In genomic region chr12:109764776-109765492, GRCh38 we compare ENCODE assay signal across 23 cellular contexts. TPM values are rescaled to one million over a fixed set of nuclear protein-coding genes. Genes with fewer than 3 reads are reported as not detected.
DNase-seq lines count a peak whose midpoint lies in the region; ATAC-seq and TF ChIP-seq lines count a peak whose summit lies in the region.
"Had no signal": no experiment of that assay in that cellular context is flagged by ENCODE, and none has a peak within 500 bp of the region (broad histone marks: within the 10 kb centered on the region; RNA-seq: fewer than 3 reads in every experiment).

No MANE protein-coding gene starts in this region.

- no peak overlapping the region for H3K27ac ChIP-seq in WERI-Rb-1
- no peak overlapping the region for H3K27ac ChIP-seq in tibial artery
- H3K27ac ChIP-seq: A549, left ventricle myocardium inferior, parathyroid adenoma, transverse colon had no signal

- no peak for ATAC-seq in activated T-cell treated with anti-CD3 and anti-CD28 coated beads, Interleukin-2, amount 50 U/mL, for 72 hours (replicated peaks in 1 of 2)
- ATAC-seq in left lobe of liver (no peak), GM21367 (IDR thresholded peaks at IDR 0.05; ENCODE audit: unreplicated experiment) (no peak)
- ATAC-seq: Right ventricle myocardium inferior had no signal

- no peaks in the 10 kb centered on the region for H3K9me3 Mint-ChIP-seq in activated T-cell treated with anti-CD3 and anti-CD28 coated beads, Interleukin-2, amount 50 U/mL, for 24 hours
- no peaks in the 10 kb centered on the region for H3K9me3 Mint-ChIP-seq in activated T-cell treated with anti-CD3 and anti-CD28 coated beads, Interleukin-2, amount 50 U/mL, for 72 hours
- H3K9me3 Mint-ChIP-seq: immature natural killer cell; nephron; stimulated activated naive CD8-positive, alpha-beta T cell treated with anti-CD3 and anti-CD28 coated beads, Interleukin-15, Interleukin-2, amounts not matched to agents 100 ng/mL and 50 ng/mL, for 24 hours had no signal

- DNase-seq in activated T-cell treated with anti-CD3 and anti-CD28 coated beads, Interleukin-2, amount 50 U/mL, for 24 hours = peak; percentile 11
- no peak for DNase-seq in activated T-cell treated with anti-CD3 and anti-CD28 coated beads, Interleukin-2, amount 50 U/mL, for 72 hours
- peak; percentile 4 for DNase-seq in WERI-Rb-1
- DNase-seq in left lobe of liver (ENCODE audit: low spot score) = peak; percentile 38
- peak; percentile 5 to 44 for DNase-seq in tibial artery
- no peak for DNase-seq in RPMI8226
- DNase-seq in SHP77 treated with DMSO at 0.1 percent for 48 hours (lab: John Stamatoyannopoulos, UW) = no peak
- DNase-seq: activated T-cell treated with anti-CD3 and anti-CD28 coated beads, Interleukin-2, amount 50 U/mL, for 48 hours; effector CD4-positive, alpha-beta T cell; foreskin fibroblast; immature natural killer cell; left ventricle myocardium inferior; NCI-H1105 treated with DMSO at 0.1 percent for 48 hours; NCI-H2029; NCI-H345; transverse colon had no signal

- H3K27me3 ChIP-seq in WERI-Rb-1 (ENCODE audit: insufficient read depth, low read depth, severe bottlenecking) = no peaks in the 10 kb centered on the region
- H3K27me3 ChIP-seq in tibial artery = peaks cover 0 to 24% of the 10 kb centered on the region in 2 donors
- H3K27me3 ChIP-seq: transverse colon had no signal

- H3K4me1 Mint-ChIP-seq in activated T-cell treated with anti-CD3 and anti-CD28 coated beads, Interleukin-2, amount 50 U/mL, for 24 hours (ENCODE audit: low read depth) = peaks cover 6% of the 10 kb centered on the region
- H3K4me1 Mint-ChIP-seq in activated T-cell treated with anti-CD3 and anti-CD28 coated beads, Interleukin-2, amount 50 U/mL, for 72 hours (ENCODE audit: low read depth) = peaks cover 5% of the 10 kb centered on the region

- peaks cover 66% of the 10 kb centered on the region for H3K36me3 ChIP-seq in WERI-Rb-1
- H3K36me3 ChIP-seq in tibial artery = peaks cover 0 to 7% (median 0%) of the 10 kb centered on the region in 3 donors
- H3K36me3 ChIP-seq: left ventricle myocardium inferior, transverse colon had no signal

- H3K36me3 Mint-ChIP-seq in activated T-cell treated with anti-CD3 and anti-CD28 coated beads, Interleukin-2, amount 50 U/mL, for 24 hours (ENCODE audit: low read depth) = no peaks in the 10 kb centered on the region
- H3K36me3 Mint-ChIP-seq in activated T-cell treated with anti-CD3 and anti-CD28 coated beads, Interleukin-2, amount 50 U/mL, for 72 hours (ENCODE audit: insufficient read depth in 2 of 2) = no peaks in the 10 kb centered on the region
- H3K36me3 Mint-ChIP-seq: activated naive CD8-positive, alpha-beta T cell; immature natural killer cell had no signal

- no peak overlapping the region for H3K27ac Mint-ChIP-seq in activated T-cell treated with anti-CD3 and anti-CD28 coated beads, Interleukin-2, amount 50 U/mL, for 24 hours
- H3K27ac Mint-ChIP-seq in activated T-cell treated with anti-CD3 and anti-CD28 coated beads, Interleukin-2, amount 50 U/mL, for 72 hours = no peak overlapping the region
- H3K27ac Mint-ChIP-seq: activated naive CD8-positive, alpha-beta T cell; immature natural killer cell; nephron; stimulated activated naive CD8-positive, alpha-beta T cell treated with anti-CD3 and anti-CD28 coated beads, Interleukin-15, Interleukin-2, amounts not matched to agents 100 ng/mL and 50 ng/mL, for 24 hours had no signal

- no peaks in the 10 kb centered on the region for H3K4me1 ChIP-seq in tibial artery
- H3K4me1 ChIP-seq: A549 had no signal

- intact Hi-C loops in tibial artery (cut with DNase I; ENCODE audit: low total_unique reads) = no loop called here

- no peaks in the 10 kb centered on the region for H3K27me3 Mint-ChIP-seq in activated T-cell treated with anti-CD3 and anti-CD28 coated beads, Interleukin-2, amount 50 U/mL, for 24 hours
- H3K27me3 Mint-ChIP-seq in activated T-cell treated with anti-CD3 and anti-CD28 coated beads, Interleukin-2, amount 50 U/mL, for 72 hours (ENCODE audit: low read depth) = no peaks in the 10 kb centered on the region
- H3K27me3 Mint-ChIP-seq: activated naive CD8-positive, alpha-beta T cell; stimulated activated naive CD8-positive, alpha-beta T cell treated with anti-CD3 and anti-CD28 coated beads, Interleukin-15, Interleukin-2, amounts not matched to agents 100 ng/mL and 50 ng/mL, for 24 hours had no signal

- no peak overlapping the region for H3K4me3 ChIP-seq in WERI-Rb-1 (ENCODE audit: low read depth, low read length)
- H3K4me3 ChIP-seq in tibial artery = no peak overlapping the region
- H3K4me3 ChIP-seq: A549, left ventricle myocardium inferior, transverse colon had no signal

- no peak for TF ChIP-seq CTCF in WERI-Rb-1 (IDR thresholded peaks at IDR 0.05; ENCODE audit: low read depth, low read length)
- TF ChIP-seq CTCF in tibial artery (IDR thresholded peaks at IDR 0.05) = no peak

- no peaks in the 10 kb centered on the region for H3K9me3 ChIP-seq in WERI-Rb-1 (ENCODE audit: severe bottlenecking)
- H3K9me3 ChIP-seq in tibial artery = peaks cover 0 to 10% (median 0%) of the 10 kb centered on the region in 3 donors
- H3K9me3 ChIP-seq: A549, transverse colon had no signal

- H3K4me3 Mint-ChIP-seq in activated T-cell treated with anti-CD3 and anti-CD28 coated beads, Interleukin-2, amount 50 U/mL, for 24 hours = no peak overlapping the region
- no peak overlapping the region for H3K4me3 Mint-ChIP-seq in activated T-cell treated with anti-CD3 and anti-CD28 coated beads, Interleukin-2, amount 50 U/mL, for 72 hours
- H3K4me3 Mint-ChIP-seq: activated naive CD8-positive, alpha-beta T cell; immature natural killer cell; nephron; stimulated activated naive CD8-positive, alpha-beta T cell treated with anti-CD3 and anti-CD28 coated beads, Interleukin-15, Interleukin-2, amounts not matched to agents 100 ng/mL and 50 ng/mL, for 24 hours had no signal

RNA-seq across cellular contexts. Expression of gene FAM222A, which starts 51.3 kb away (rescaled TPM):
- total RNA-seq in activated T-cell treated with anti-CD3 and anti-CD28 coated beads, Interleukin-2, amount 50 U/mL, for 72 hours = under 1 TPM; 0.53 to 0.55 TPM
- total RNA-seq in left lobe of liver = 1.8 TPM

Comparison
In these comparisons a context has a peak if more than half of its experiments do, and no peak if none do; other contexts are left out.
1. DNase-seq: peak in activated T-cell treated with anti-CD3 and anti-CD28 coated beads, Interleukin-2, amount 50 U/mL, for 24 hours (single experiment), WERI-Rb-1 (single experiment), left lobe of liver (single experiment) and tibial artery (2 of 2); none in activated T-cell treated with anti-CD3 and anti-CD28 coated beads, Interleukin-2, amount 50 U/mL, for 72 hours (0 of 2), RPMI8226 (single experiment) and SHP77 treated with DMSO at 0.1 percent for 48 hours (single experiment).